30 cellular contexts compared by ENCODE assay signal in genomic region chr10:47349941-47350371, GRCh38. TPM values are rescaled to one million over a fixed set of nuclear protein-coding genes. Genes with fewer than 3 reads are reported as not detected.
"Had no signal": no experiment of that assay in that cellular context is flagged by ENCODE, and none has a peak within 500 bp of the region (broad histone marks: within the 10 kb centered on the region; RNA-seq: fewer than 3 reads in every experiment).

No MANE protein-coding gene starts in this region.

- H3K4me3 ChIP-seq: ovary, prostate gland, smooth muscle cell, testis, transverse colon had no signal

- H3K27me3 ChIP-seq: brain microvascular endothelial cell, neutrophil, ovary, testis, transverse colon had no signal

- H3K27ac ChIP-seq: brain microvascular endothelial cell, neutrophil, ovary, prostate gland, testis, transverse colon had no signal

- H3K27ac Mint-ChIP-seq: activated CD8-positive, alpha-beta T cell treated with anti-CD3 and anti-CD28 coated beads for 36 hours; activated naive CD8-positive, alpha-beta T cell; activated T-helper 2 cell treated with anti-CD3 and anti-CD28 coated beads, Interferon-gamma antibody, Interleukin-2, Interleukin-4, amounts not matched to agents 10 μg/mL and 5 μg/mL and 100 μg/mL, durations not matched to agents 14 hours and 24 hours and 36 hours; immature natural killer cell; memory B cell; naive thymus-derived CD8-positive, alpha-beta T cell; T-helper 17 cell had no signal

- FAIRE-seq: astrocyte had no signal

- DNase-seq: activated CD4-positive, alpha-beta T cell treated with anti-CD3 and anti-CD28 coated beads, Interleukin-2, amount 50 U/mL, for 1 hour; activated CD8-positive, alpha-beta T cell treated with anti-CD3 and anti-CD28 coated beads for 36 hours; activated naive CD4-positive, alpha-beta T cell treated with Interleukin-2 at 50 U/mL for 16 hours; activated T-cell treated with anti-CD3 and anti-CD28 coated beads, Interleukin-2, amount 50 U/mL, for 48 hours; brain microvascular endothelial cell; caudate nucleus; foreskin fibroblast; hypothalamus; immature natural killer cell; naive thymus-derived CD8-positive, alpha-beta T cell; ovary; retina; stimulated activated CD4-positive, alpha-beta T cell treated with anti-CD3 and anti-CD28 coated beads, Interleukin-15, amount 100 ng/mL, for 24 hours; stimulated activated CD4-positive, alpha-beta T cell treated with anti-CD3 and anti-CD28 coated beads, Interleukin-2, amount 100 ng/mL, for 24 hours; stimulated activated naive CD4-positive, alpha-beta T cell; T-helper 17 cell; T1000; testis; transverse colon had no signal

- H3K9me3 ChIP-seq: neutrophil, ovary, prostate gland, testis, transverse colon had no signal

- H3K4me1 ChIP-seq: prostate gland, testis, transverse colon had no signal

- H3K36me3 Mint-ChIP-seq: activated naive CD8-positive, alpha-beta T cell; immature natural killer cell; memory B cell; naive thymus-derived CD8-positive, alpha-beta T cell had no signal

- ATAC-seq: activated CD8-positive, alpha-beta T cell treated with anti-CD3 and anti-CD28 coated beads for 36 hours; esophagus mucosa; naive thymus-derived CD8-positive, alpha-beta T cell; T-helper 17 cell had no signal

- H3K4me2 ChIP-seq: smooth muscle cell had no signal

- H3K9me3 Mint-ChIP-seq: activated CD8-positive, alpha-beta T cell treated with anti-CD3 and anti-CD28 coated beads for 36 hours; activated T-helper 2 cell treated with anti-CD3 and anti-CD28 coated beads, Interferon-gamma antibody, Interleukin-2, Interleukin-4, amounts not matched to agents 10 μg/mL and 5 μg/mL and 100 μg/mL, durations not matched to agents 14 hours and 24 hours and 36 hours; immature natural killer cell; memory B cell; naive thymus-derived CD8-positive, alpha-beta T cell had no signal

- H3K27me3 Mint-ChIP-seq: activated CD8-positive, alpha-beta T cell treated with anti-CD3 and anti-CD28 coated beads for 36 hours; activated naive CD8-positive, alpha-beta T cell; naive thymus-derived CD8-positive, alpha-beta T cell had no signal

- H3K4me3 Mint-ChIP-seq: activated CD8-positive, alpha-beta T cell treated with anti-CD3 and anti-CD28 coated beads for 36 hours; activated naive CD8-positive, alpha-beta T cell; immature natural killer cell; memory B cell; naive thymus-derived CD8-positive, alpha-beta T cell; T-helper 17 cell had no signal

- H3K4me1 Mint-ChIP-seq: immature natural killer cell; memory B cell; naive thymus-derived CD8-positive, alpha-beta T cell had no signal

- H3K36me3 ChIP-seq: brain microvascular endothelial cell, neutrophil, ovary, prostate gland, transverse colon had no signal

RNA-seq across cellular contexts. Expression of gene RBP3, which starts 1.8 kb away (rescaled TPM):
- total RNA-seq: activated CD8-positive, alpha-beta T cell treated with anti-CD3 and anti-CD28 coated beads for 36 hours; activated T-helper 2 cell treated with anti-CD3 and anti-CD28 coated beads, Interferon-gamma antibody, Interleukin-2, Interleukin-4, amounts not matched to agents 10 μg/mL and 5 μg/mL and 100 μg/mL, durations not matched to agents 14 hours and 24 hours and 36 hours; astrocyte; esophagus mucosa; kidney epithelial cell; lower leg skin; naive thymus-derived CD8-positive, alpha-beta T cell; ovary; prostate gland; smooth muscle cell; T-helper 17 cell; transverse colon; urinary bladder had no signal
- polyA plus RNA-seq: immature natural killer cell; naive thymus-derived CD8-positive, alpha-beta T cell; ovary; smooth muscle cell; urinary bladder had no signal

RNA-seq across cellular contexts. Expression of gene GDF2, which starts 27.7 kb away (rescaled TPM):
- total RNA-seq: activated CD8-positive, alpha-beta T cell treated with anti-CD3 and anti-CD28 coated beads for 36 hours; activated T-helper 2 cell treated with anti-CD3 and anti-CD28 coated beads, Interferon-gamma antibody, Interleukin-2, Interleukin-4, amounts not matched to agents 10 μg/mL and 5 μg/mL and 100 μg/mL, durations not matched to agents 14 hours and 24 hours and 36 hours; astrocyte; esophagus mucosa; kidney epithelial cell; lower leg skin; naive thymus-derived CD8-positive, alpha-beta T cell; ovary; prostate gland; smooth muscle cell; T-helper 17 cell; transverse colon; urinary bladder had no signal
- polyA plus RNA-seq: immature natural killer cell; naive thymus-derived CD8-positive, alpha-beta T cell; ovary; smooth muscle cell; urinary bladder had no signal

RNA-seq across cellular contexts. Expression of gene ZNF488, which starts 34.1 kb away (rescaled TPM):
- total RNA-seq: naive thymus-derived CD8-positive, alpha-beta T cell; T-helper 17 cell had no signal
- polyA plus RNA-seq: immature natural killer cell; naive thymus-derived CD8-positive, alpha-beta T cell; smooth muscle cell had no signal

RNA-seq across cellular contexts. Expression of gene GDF10, which starts 50.0 kb away (rescaled TPM):
- total RNA-seq: esophagus mucosa, kidney epithelial cell had no signal
- polyA plus RNA-seq: immature natural killer cell had no signal
